13 cellular contexts compared by ENCODE assay signal in genomic region chr10:61757525-61758397, GRCh38.
DNase-seq lines count a peak whose midpoint lies in the region; ATAC-seq and TF ChIP-seq lines count a peak whose summit lies in the region.
"Had no signal": no experiment of that assay in that cellular context is flagged by ENCODE, and none has a peak within 500 bp of the region (broad histone marks: within the 10 kb centered on the region; RNA-seq: fewer than 3 reads in every experiment).

No MANE protein-coding gene starts in this region.

- H4K20me1 ChIP-seq in MM.1S (ENCODE audit: insufficient read depth, low read length), result no peaks in the 10 kb centered on the region

- POLR2A ChIA-PET in A673 (lab: Charles Lee; ENCODE audit: low non-redundant PET), result interaction anchor here (0.5 kb wide), 1 partner anchor 380 kb away, joined by 4 read pairs; no protein-coding TSS in a partner anchor
- POLR2A ChIA-PET in activated CD4-positive, alpha-beta memory T cell treated with anti-CD3 and anti-CD28 coated beads, Interleukin-2, amount 10 ng/mL, durations not matched to agents 7 days and 5 days (lab: Charles Lee), result interaction anchor here (1.0 kb wide), 1 partner anchor 23 kb away, joined by 3 read pairs; no protein-coding TSS in a partner anchor

- no peak overlapping the region for H3K4me2 ChIP-seq in MM.1S (ENCODE audit: low read depth, low read length)

- intact Hi-C loops in A673 (cut with micrococcal nuclease; ENCODE audit: unreplicated experiment), result loop anchor here (10.0 kb wide), 1 partner anchor 287 kb away; no protein-coding TSS in a partner anchor
- intact Hi-C loops in breast epithelium (cut with DNase I; ENCODE audit: low total_unique reads), result no loop called here
- intact Hi-C loops in gastrocnemius medialis (cut with DNase I; ENCODE audit: low total_unique reads), result no loop called here

- H3K27me3 Mint-ChIP-seq in activated CD4-positive, alpha-beta memory T cell treated with anti-CD3 and anti-CD28 coated beads, Interleukin-2, amount 10 ng/mL, durations not matched to agents 7 days and 5 days, result no peaks in the 10 kb centered on the region
- H3K27me3 Mint-ChIP-seq: IgD-negative memory B cell, T-helper 17 cell had no signal

- CTCF ChIA-PET in A673 (lab: Charles Lee), result no interaction called here
- CTCF ChIA-PET in activated CD4-positive, alpha-beta memory T cell treated with anti-CD3 and anti-CD28 coated beads, Interleukin-2, amount 10 ng/mL, durations not matched to agents 7 days and 5 days (lab: Charles Lee), result interaction anchor here (1.3 kb wide), 1 partner anchor 139 kb away, joined by 3 read pairs; no protein-coding TSS in a partner anchor

- no peak for ATAC-seq in gastrocnemius medialis
- no peak for ATAC-seq in HG03045 (IDR thresholded peaks at IDR 0.05; ENCODE audit: unreplicated experiment)
- ATAC-seq: T-helper 17 cell had no signal

- H3K4me3 ChIP-seq in A673 (ENCODE audit: low read depth, low read length, poor library complexity, severe bottlenecking), result no peak overlapping the region
- no peak overlapping the region for H3K4me3 ChIP-seq in breast epithelium
- no peak overlapping the region for H3K4me3 ChIP-seq in gastrocnemius medialis
- no peak overlapping the region for H3K4me3 ChIP-seq in MM.1S (ENCODE audit: low read length)
- H3K4me3 ChIP-seq: testis had no signal

- no peak for TF ChIP-seq POLR2A in breast epithelium (IDR thresholded peaks at IDR 0.05)
- no peak for TF ChIP-seq POLR2A in gastrocnemius medialis (IDR thresholded peaks at IDR 0.05)

- BruUV-seq in A673 (replicated peaks; lab: Mats Ljungman, UMichigan), result no TSS peak

- H3K36me3 Mint-ChIP-seq in activated CD4-positive, alpha-beta memory T cell treated with anti-CD3 and anti-CD28 coated beads, Interleukin-2, amount 10 ng/mL, durations not matched to agents 7 days and 5 days (ENCODE audit: low read depth), result peaks cover 9% of the 10 kb centered on the region

- H3K27me3 ChIP-seq in A673 (replicated peaks; ENCODE audit: insufficient read depth, low read depth, low read length, poor library complexity) (no peaks in the 10 kb centered on the region), breast epithelium (no peaks in the 10 kb centered on the region), gastrocnemius medialis (no peaks in the 10 kb centered on the region), MM.1S (replicated peaks; ENCODE audit: insufficient read depth, low read length) (no peaks in the 10 kb centered on the region)
- H3K27me3 ChIP-seq: testis had no signal

- H3K9me3 Mint-ChIP-seq in activated CD4-positive, alpha-beta memory T cell treated with anti-CD3 and anti-CD28 coated beads, Interleukin-2, amount 10 ng/mL, durations not matched to agents 7 days and 5 days, result peaks cover 4% of the 10 kb centered on the region
- H3K9me3 Mint-ChIP-seq: IgD-negative memory B cell had no signal

- in situ Hi-C loops in KBM-7 (cut with MboI; ENCODE audit: low pct_unique_long_range_greater_than_20kb, low sequenced_read_pairs), result no loop called here
- in situ Hi-C loops in gastrocnemius medialis (cut with MboI; ENCODE audit: low sequenced_read_pairs in 4 of 4), result no loop called here

- H3K4me1 ChIP-seq in A673 (ENCODE audit: insufficient read depth, low read length, poor library complexity, severe bottlenecking), result peaks cover 61% of the 10 kb centered on the region
- no peaks in the 10 kb centered on the region for H3K4me1 ChIP-seq in breast epithelium
- peaks cover 2 to 6% of the 10 kb centered on the region in 2 donors for H3K4me1 ChIP-seq in gastrocnemius medialis
- 0 out of 2 replicates have a peak, but pooled peaks cover 2% of the 10 kb centered on the region for H3K4me1 ChIP-seq in MM.1S (ENCODE audit: low read length)
- H3K4me1 ChIP-seq: testis had no signal

- DNase-seq in A673 (ENCODE audit: low spot score) (peak; percentile 37), KBM-7 (peak; percentile 64), breast epithelium (ENCODE audit: low spot score in 2 of 2) (peak in 1 of 2 donors; percentile 32), kidney tubule cell (ENCODE audit: low spot score) (peak; percentile 94), gastrocnemius medialis (no peak), MM.1S (no peak)
- DNase-seq in activated CD4-positive, alpha-beta memory T cell treated with anti-CD3 and anti-CD28 coated beads, Interleukin-2, amount 10 ng/mL, durations not matched to agents 7 days and 5 days, result no peak
- DNase-seq: NCI-H526 treated with DMSO at 0.1 percent for 48 hours; stimulated activated CD4-positive, alpha-beta T cell treated with anti-CD3 and anti-CD28 coated beads, Interleukin-1b, Interleukin-23, amount 100 ng/mL, for 48 hours; T-helper 17 cell; testis had no signal

- TF ChIP-seq CTCF in A673 (conservative IDR thresholded peaks at IDR 0.05; ENCODE audit: low read depth, low read length) (no peak), breast epithelium (IDR thresholded peaks at IDR 0.05) (no peak), gastrocnemius medialis (IDR thresholded peaks at IDR 0.05 in 4 of 5, conservative IDR thresholded peaks at IDR 0.05 in 1 of 5) (no peak), MM.1S (IDR thresholded peaks at IDR 0.05; ENCODE audit: low read length) (no peak)

- no peak overlapping the region for H2AFZ ChIP-seq in MM.1S (ENCODE audit: low read length)

- H3K36me3 ChIP-seq in A673 (ENCODE audit: insufficient read depth, low read length, poor library complexity, severe bottlenecking) (no peaks in the 10 kb centered on the region), breast epithelium (no peaks in the 10 kb centered on the region), gastrocnemius medialis (no peaks in the 10 kb centered on the region), MM.1S (replicated peaks; ENCODE audit: insufficient read depth, low read length) (no peaks in the 10 kb centered on the region)

- H3F3A ChIP-seq in MM.1S (ENCODE audit: insufficient read depth, low read length), result no peaks in the 10 kb centered on the region

- H3K9me3 ChIP-seq in A673 (ENCODE audit: low read depth, low read length, poor library complexity, severe bottlenecking) (no peaks in the 10 kb centered on the region), breast epithelium (no peaks in the 10 kb centered on the region), gastrocnemius medialis (no peaks in the 10 kb centered on the region), MM.1S (replicated peaks; ENCODE audit: insufficient read depth, low read length) (no peaks in the 10 kb centered on the region)
- H3K9me3 ChIP-seq: testis had no signal

- H3K9me2 ChIP-seq in MM.1S (replicated peaks; ENCODE audit: insufficient read depth, low read length), result no peaks in the 10 kb centered on the region

- H3K27ac ChIP-seq in A673 (ENCODE audit: low read depth, low read length, poor library complexity, severe bottlenecking) (peak overlapping the region; percentile 36), breast epithelium (peak overlapping the region; percentile 70 to 79), gastrocnemius medialis (no peak overlapping the region), MM.1S (ENCODE audit: low read length) (no peak overlapping the region)
- H3K27ac ChIP-seq: testis had no signal

- H3K79me2 ChIP-seq in MM.1S (ENCODE audit: low read length), result no peaks in the 10 kb centered on the region

- H3K4me1 Mint-ChIP-seq in activated CD4-positive, alpha-beta memory T cell treated with anti-CD3 and anti-CD28 coated beads, Interleukin-2, amount 10 ng/mL, durations not matched to agents 7 days and 5 days, result peaks cover 19% of the 10 kb centered on the region
- H3K4me1 Mint-ChIP-seq: T-helper 17 cell had no signal

- no peak overlapping the region for H3K4me3 Mint-ChIP-seq in activated CD4-positive, alpha-beta memory T cell treated with anti-CD3 and anti-CD28 coated beads, Interleukin-2, amount 10 ng/mL, durations not matched to agents 7 days and 5 days
- H3K4me3 Mint-ChIP-seq: IgD-negative memory B cell, T-helper 17 cell had no signal

- no peak overlapping the region for H3K27ac Mint-ChIP-seq in activated CD4-positive, alpha-beta memory T cell treated with anti-CD3 and anti-CD28 coated beads, Interleukin-2, amount 10 ng/mL, durations not matched to agents 7 days and 5 days
- H3K27ac Mint-ChIP-seq: IgD-negative memory B cell, T-helper 17 cell had no signal

- no peak overlapping the region for H3K9ac ChIP-seq in MM.1S (ENCODE audit: low read length)

Comparison
In these comparisons a context has a peak if more than half of its experiments do, and no peak if none do; other contexts are left out.
1. DNase-seq: peak in A673 (single experiment), KBM-7 (single experiment) and kidney tubule cell (single experiment); none in gastrocnemius medialis (0 of 2), activated CD4-positive, alpha-beta memory T cell treated with anti-CD3 and anti-CD28 coated beads, Interleukin-2, amount 10 ng/mL, durations not matched to agents 7 days and 5 days (single experiment) and MM.1S (single experiment).
2. H3K27ac ChIP-seq: peak in A673 (single experiment) and breast epithelium (2 of 2); none in gastrocnemius medialis (0 of 4) and MM.1S (single experiment).